ENCODE assay signal across 14 cellular contexts in the genomic region with DNA sequence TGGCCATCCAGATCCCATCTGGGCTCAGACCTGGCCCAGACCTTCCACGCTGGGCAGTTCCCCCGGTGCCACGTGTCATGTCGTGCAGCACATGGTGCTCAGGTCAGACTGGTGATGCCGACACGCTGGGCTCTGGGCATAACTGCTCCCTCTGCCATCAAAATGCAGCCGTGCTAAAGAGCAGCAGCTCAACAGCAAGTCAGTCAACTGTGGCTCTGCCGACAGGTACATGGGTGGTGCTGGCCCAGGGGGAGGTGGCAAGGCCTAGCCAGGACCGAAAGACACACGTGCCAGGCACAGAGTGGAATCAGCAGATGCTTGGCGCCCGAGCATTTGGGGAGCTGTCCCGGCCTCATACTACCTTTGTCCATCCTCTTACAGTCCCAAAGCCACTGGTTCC. TPM values are rescaled to one million over a fixed set of nuclear protein-coding genes. Genes with fewer than 3 reads are reported as not detected.
A peak's percentile ranks its signal among the peaks of the same experiment; 100 is the strongest.
DNase-seq lines count a peak whose midpoint lies in the region; ATAC-seq and TF ChIP-seq lines count a peak whose summit lies in the region.
"Had no signal": no experiment of that assay in that cellular context is flagged by ENCODE, and none has a peak within 500 bp of the region (broad histone marks: within the 10 kb centered on the region; RNA-seq: fewer than 3 reads in every experiment).

No MANE protein-coding gene starts in this region.

- no peaks in the 10 kb centered on the region for H3K27me3 Mint-ChIP-seq in endodermal cell (ENCODE audit: insufficient read depth)
- peaks cover 10% of the 10 kb centered on the region for H3K27me3 Mint-ChIP-seq in neural progenitor cell (ENCODE audit: insufficient read depth, low read depth)
- H3K27me3 Mint-ChIP-seq: stimulated activated naive CD8-positive, alpha-beta T cell treated with anti-CD3 and anti-CD28 coated beads, Interleukin-15, Interleukin-2, amounts not matched to agents 100 ng/mL and 50 ng/mL, for 24 hours had no signal

- no peak overlapping the region for H2AFZ ChIP-seq in DND-41 (ENCODE audit: low read depth, low read length)
- H2AFZ ChIP-seq in neural progenitor cell (replicated peaks) = no peak overlapping the region

- H3K4me3 Mint-ChIP-seq in endodermal cell (peak overlapping the region; percentile 90), neural progenitor cell (peak overlapping the region; percentile 13)

- H3K36me3 ChIP-seq in DND-41 (ENCODE audit: insufficient read depth, low read length) (peaks cover 51% of the 10 kb centered on the region), endodermal cell (ENCODE audit: control insufficient read depth, insufficient read depth, low read length) (peaks cover 45% of the 10 kb centered on the region), neural progenitor cell (no peaks in the 10 kb centered on the region)

- H3K4me3 ChIP-seq in DND-41 (ENCODE audit: low read depth in 1 of 2, low read length in 2 of 2) (peak overlapping the region in 1 of 2 experiments; percentile 99; a peak in 2 of 4 replicates), LNCaP clone FGC (ENCODE audit: low read depth, low read length) (peak overlapping the region; percentile 91; the same call in 1 of the 2 replicates), endodermal cell (ENCODE audit: low read length) (peak overlapping the region; percentile 93), neural progenitor cell (peak overlapping the region; percentile 70)

- no peaks in the 10 kb centered on the region for H3K9me3 ChIP-seq in DND-41 (ENCODE audit: insufficient read depth, low read length, severe bottlenecking)
- H3K9me3 ChIP-seq in endodermal cell (ENCODE audit: control insufficient read depth, low read length) = peaks cover 5% of the 10 kb centered on the region
- H3K9me3 ChIP-seq in neural progenitor cell (ENCODE audit: low read depth) = no peaks in the 10 kb centered on the region
- H3K9me3 ChIP-seq: Peyer's patch had no signal

- H3K4me1 ChIP-seq in DND-41 (ENCODE audit: insufficient read depth, low read length) (peaks cover 45% of the 10 kb centered on the region), endodermal cell (ENCODE audit: control insufficient read depth, insufficient read depth, low read length) (peaks cover 4% of the 10 kb centered on the region), neural progenitor cell (peaks cover 10% of the 10 kb centered on the region)

- H3K4me2 ChIP-seq in DND-41 (ENCODE audit: insufficient read depth, low read length) (peak overlapping the region; percentile 90), neural progenitor cell (peak overlapping the region; percentile 97)

- H3K27ac Mint-ChIP-seq in endodermal cell (no peak overlapping the region), neural progenitor cell (no peak overlapping the region)

- no peaks in the 10 kb centered on the region for H3K9me3 Mint-ChIP-seq in endodermal cell
- no peaks in the 10 kb centered on the region for H3K9me3 Mint-ChIP-seq in neural progenitor cell
- H3K9me3 Mint-ChIP-seq: stimulated activated naive CD8-positive, alpha-beta T cell treated with anti-CD3 and anti-CD28 coated beads, Interleukin-15, Interleukin-2, amounts not matched to agents 100 ng/mL and 50 ng/mL, for 24 hours had no signal

- DNase-seq in DND-41 (no peak), LNCaP clone FGC (ENCODE audit: low read depth) (no peak), endodermal cell (no peak), neural progenitor cell (ENCODE audit: low spot score) (no peak), hypothalamus (lab: John Stamatoyannopoulos, UW) (no peak), NCI-H2081 (lab: John Stamatoyannopoulos, UW) (no peak)
- DNase-seq in stimulated activated CD4-positive, alpha-beta T cell treated with anti-CD3 and anti-CD28 coated beads, Interleukin-12 subunit alpha, Interleukin-12 subunit beta, amount 100 ng/mL, for 4 hours = no peak
- DNase-seq: activated T-cell treated with anti-CD3 and anti-CD28 coated beads, Interleukin-2, amount 50 U/mL, for 1 hour; DMS 273 treated with DMSO at 0.1 percent for 48 hours; occipital lobe; Peyer's patch; stimulated activated CD4-positive, alpha-beta T cell treated with anti-CD3 and anti-CD28 coated beads, Interleukin-4, amount 100 ng/mL, for 1 hour had no signal

- H3K36me3 Mint-ChIP-seq in endodermal cell (ENCODE audit: low read depth) = peaks cover 38% of the 10 kb centered on the region
- peaks cover 15% of the 10 kb centered on the region for H3K36me3 Mint-ChIP-seq in neural progenitor cell

- H3K9ac ChIP-seq in DND-41 (ENCODE audit: low read depth, low read length) (peak overlapping the region; percentile 91), endodermal cell (ENCODE audit: extremely low read depth, low read length, poor library complexity, severe bottlenecking) (no peak overlapping the region), neural progenitor cell (peak overlapping the region; percentile 88)

- WGBS in endodermal cell (ENCODE audit: insufficient coverage in 1 of 2, insufficient read length in 1 of 2), 2 experiments = 94 to 97% methylated on average over 6 to 13 of the region's 13 CpGs

- TF ChIP-seq CTCF in DND-41 (IDR thresholded peaks at IDR 0.05; ENCODE audit: borderline replicate concordance, extremely low read depth, low read length, poor library complexity, severe bottlenecking) (no peak), LNCaP clone FGC (IDR thresholded peaks at IDR 0.05; ENCODE audit: control insufficient read depth, extremely low read depth, insufficient read depth) (no peak), endodermal cell (conservative IDR thresholded peaks at IDR 0.05) (no peak), neural progenitor cell (IDR thresholded peaks at IDR 0.05) (no peak)

- ATAC-seq in DND-41 (ENCODE audit: insufficient read depth, low read depth) = no peak

- H4K20me1 ChIP-seq in DND-41 (ENCODE audit: insufficient read depth, low read length) (peaks cover 15% of the 10 kb centered on the region), neural progenitor cell (ENCODE audit: low read depth) (no peaks in the 10 kb centered on the region)

- peaks cover 12% of the 10 kb centered on the region for H3K4me1 Mint-ChIP-seq in endodermal cell
- peaks cover 13% of the 10 kb centered on the region for H3K4me1 Mint-ChIP-seq in neural progenitor cell

- no peaks in the 10 kb centered on the region for H3F3A ChIP-seq in neural progenitor cell (ENCODE audit: low read depth)

- H3K27ac ChIP-seq in DND-41 (ENCODE audit: low read length) = no peak overlapping the region
- no peak overlapping the region for H3K27ac ChIP-seq in endodermal cell (ENCODE audit: low read depth, low read length)
- H3K27ac ChIP-seq in neural progenitor cell = no peak overlapping the region
- H3K27ac ChIP-seq: epithelial cell of prostate had no signal

- H3K79me2 ChIP-seq in DND-41 (ENCODE audit: insufficient read depth, low read length) (peaks cover 56% of the 10 kb centered on the region), neural progenitor cell (ENCODE audit: low read depth) (peaks cover 52% of the 10 kb centered on the region)

- H3K27me3 ChIP-seq in DND-41 (ENCODE audit: insufficient read depth, low read length, poor library complexity) = no peaks in the 10 kb centered on the region
- no peaks in the 10 kb centered on the region for H3K27me3 ChIP-seq in endodermal cell (ENCODE audit: control insufficient read depth, insufficient read depth, low read length, poor library complexity, severe bottlenecking)
- no peaks in the 10 kb centered on the region for H3K27me3 ChIP-seq in neural progenitor cell
- H3K27me3 ChIP-seq: Peyer's patch had no signal

RNA-seq across cellular contexts. Expression of a gene that starts 1.6 kb away (rescaled TPM):
- total RNA-seq in endodermal cell = 10 to 100 TPM; 97.5 to 98.9 TPM
- 65.0 TPM for polyA plus RNA-seq in endodermal cell (2013, experiment 1 of 2)
- polyA plus RNA-seq in endodermal cell (2013, experiment 2 of 2) = 59.2 TPM
- 62.4 and 91.5 TPM in 2 replicates for total RNA-seq in neural progenitor cell (ENCODE audit: low replicate concordance)

RNA-seq across cellular contexts. Expression of a gene that starts 27.5 kb away (rescaled TPM):
- total RNA-seq in endodermal cell (1 to 10 TPM in 1 of 2 donors, under 1 TPM in 1; 1.00 to 1.5 TPM), neural progenitor cell (ENCODE audit: low replicate concordance) (0.19 TPM in 1 of 2 replicates, not detected in the other)
- polyA plus RNA-seq in endodermal cell (2013, experiment 1 of 2) = 0.50 TPM
- 0.25 TPM for polyA plus RNA-seq in endodermal cell (2013, experiment 2 of 2)

RNA-seq across cellular contexts. Expression of a gene that starts 39.1 kb away (rescaled TPM):
- total RNA-seq in endodermal cell (under 1 TPM; 0.22 to 0.26 TPM), neural progenitor cell (ENCODE audit: low replicate concordance) (0.25 TPM in 1 of 2 replicates, not detected in the other)
- 0.18 TPM for polyA plus RNA-seq in endodermal cell (2013, experiment 1 of 2)
- polyA plus RNA-seq in endodermal cell (2013, experiment 2 of 2) = 0.08 TPM
- total RNA-seq: occipital lobe had no signal

RNA-seq across cellular contexts. Expression of a gene that starts 57.0 kb away (rescaled TPM):
- 10 to 100 TPM; 33.8 to 45.6 TPM for total RNA-seq in endodermal cell
- polyA plus RNA-seq in endodermal cell (2013, experiment 1 of 2) = 29.5 TPM
- 25.0 TPM for polyA plus RNA-seq in endodermal cell (2013, experiment 2 of 2)
- 18.1 and 30.5 TPM in 2 replicates for total RNA-seq in neural progenitor cell (ENCODE audit: low replicate concordance)
